1 cellular context compared by ENCODE assay signal in the genomic region with DNA sequence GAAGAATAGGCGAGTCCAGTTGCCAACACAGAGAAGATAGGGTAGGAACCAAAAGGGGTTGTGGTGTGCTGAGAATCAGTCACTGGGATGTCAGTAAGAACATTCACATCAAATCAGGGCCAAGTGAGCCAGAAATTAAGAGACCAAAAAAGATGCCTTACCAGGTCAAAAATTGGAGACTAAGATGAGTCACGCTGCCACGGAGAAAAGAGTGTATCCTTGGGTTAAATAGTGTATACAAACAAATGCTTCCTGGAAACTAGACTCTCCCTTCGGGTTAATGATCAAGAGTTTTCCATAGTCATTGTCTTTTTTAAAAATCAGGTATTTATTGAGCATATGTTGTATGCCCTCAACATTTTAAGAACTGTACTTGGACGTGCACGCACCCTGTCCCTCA.
TF ChIP-seq lines count a peak whose summit lies in the region.

No MANE protein-coding gene starts in this region.

TF ChIP-seq in GM23338, 12 proteins besides CTCF, POLR2A, EP300 and RAD21 (continued from another document):
- TF ChIP-seq, protein P1, sequence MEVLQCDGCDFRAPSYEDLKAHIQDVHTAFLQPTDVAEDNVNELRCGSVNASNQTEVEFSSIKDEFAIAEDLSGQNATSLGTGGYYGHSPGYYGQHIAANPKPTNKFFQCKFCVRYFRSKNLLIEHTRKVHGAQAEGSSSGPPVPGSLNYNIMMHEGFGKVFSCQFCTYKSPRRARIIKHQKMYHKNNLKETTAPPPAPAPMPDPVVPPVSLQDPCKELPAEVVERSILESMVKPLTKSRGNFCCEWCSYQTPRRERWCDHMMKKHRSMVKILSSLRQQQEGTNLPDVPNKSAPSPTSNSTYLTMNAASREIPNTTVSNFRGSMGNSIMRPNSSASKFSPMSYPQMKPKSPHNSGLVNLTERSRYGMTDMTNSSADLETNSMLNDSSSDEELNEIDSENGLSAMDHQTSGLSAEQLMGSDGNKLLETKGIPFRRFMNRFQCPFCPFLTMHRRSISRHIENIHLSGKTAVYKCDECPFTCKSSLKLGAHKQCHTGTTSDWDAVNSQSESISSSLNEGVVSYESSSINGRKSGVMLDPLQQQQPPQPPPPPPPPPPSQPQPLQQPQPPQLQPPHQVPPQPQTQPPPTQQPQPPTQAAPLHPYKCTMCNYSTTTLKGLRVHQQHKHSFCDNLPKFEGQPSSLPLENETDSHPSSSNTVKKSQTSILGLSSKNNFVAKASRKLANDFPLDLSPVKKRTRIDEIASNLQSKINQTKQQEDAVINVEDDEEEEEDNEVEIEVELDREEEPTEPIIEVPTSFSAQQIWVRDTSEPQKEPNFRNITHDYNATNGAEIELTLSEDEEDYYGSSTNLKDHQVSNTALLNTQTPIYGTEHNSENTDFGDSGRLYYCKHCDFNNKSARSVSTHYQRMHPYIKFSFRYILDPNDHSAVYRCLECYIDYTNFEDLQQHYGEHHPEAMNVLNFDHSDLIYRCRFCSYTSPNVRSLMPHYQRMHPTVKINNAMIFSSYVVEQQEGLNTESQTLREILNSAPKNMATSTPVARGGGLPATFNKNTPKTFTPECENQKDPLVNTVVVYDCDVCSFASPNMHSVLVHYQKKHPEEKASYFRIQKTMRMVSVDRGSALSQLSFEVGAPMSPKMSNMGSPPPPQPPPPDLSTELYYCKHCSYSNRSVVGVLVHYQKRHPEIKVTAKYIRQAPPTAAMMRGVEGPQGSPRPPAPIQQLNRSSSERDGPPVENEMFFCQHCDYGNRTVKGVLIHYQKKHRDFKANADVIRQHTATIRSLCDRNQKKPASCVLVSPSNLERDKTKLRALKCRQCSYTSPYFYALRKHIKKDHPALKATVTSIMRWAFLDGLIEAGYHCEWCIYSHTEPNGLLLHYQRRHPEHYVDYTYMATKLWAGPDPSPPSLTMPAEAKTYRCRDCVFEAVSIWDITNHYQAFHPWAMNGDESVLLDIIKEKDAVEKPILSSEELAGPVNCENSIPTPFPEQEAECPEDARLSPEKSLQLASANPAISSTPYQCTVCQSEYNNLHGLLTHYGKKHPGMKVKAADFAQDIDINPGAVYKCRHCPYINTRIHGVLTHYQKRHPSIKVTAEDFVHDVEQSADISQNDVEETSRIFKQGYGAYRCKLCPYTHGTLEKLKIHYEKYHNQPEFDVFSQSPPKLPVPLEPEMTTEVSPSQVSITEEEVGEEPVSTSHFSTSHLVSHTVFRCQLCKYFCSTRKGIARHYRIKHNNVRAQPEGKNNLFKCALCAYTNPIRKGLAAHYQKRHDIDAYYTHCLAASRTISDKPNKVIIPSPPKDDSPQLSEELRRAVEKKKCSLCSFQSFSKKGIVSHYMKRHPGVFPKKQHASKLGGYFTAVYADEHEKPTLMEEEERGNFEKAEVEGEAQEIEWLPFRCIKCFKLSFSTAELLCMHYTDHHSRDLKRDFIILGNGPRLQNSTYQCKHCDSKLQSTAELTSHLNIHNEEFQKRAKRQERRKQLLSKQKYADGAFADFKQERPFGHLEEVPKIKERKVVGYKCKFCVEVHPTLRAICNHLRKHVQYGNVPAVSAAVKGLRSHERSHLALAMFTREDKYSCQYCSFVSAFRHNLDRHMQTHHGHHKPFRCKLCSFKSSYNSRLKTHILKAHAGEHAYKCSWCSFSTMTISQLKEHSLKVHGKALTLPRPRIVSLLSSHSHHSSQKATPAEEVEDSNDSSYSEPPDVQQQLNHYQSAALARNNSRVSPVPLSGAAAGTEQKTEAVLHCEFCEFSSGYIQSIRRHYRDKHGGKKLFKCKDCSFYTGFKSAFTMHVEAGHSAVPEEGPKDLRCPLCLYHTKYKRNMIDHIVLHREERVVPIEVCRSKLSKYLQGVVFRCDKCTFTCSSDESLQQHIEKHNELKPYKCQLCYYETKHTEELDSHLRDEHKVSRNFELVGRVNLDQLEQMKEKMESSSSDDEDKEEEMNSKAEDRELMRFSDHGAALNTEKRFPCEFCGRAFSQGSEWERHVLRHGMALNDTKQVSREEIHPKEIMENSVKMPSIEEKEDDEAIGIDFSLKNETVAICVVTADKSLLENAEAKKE (CRISPR knock-in tag; IDR thresholded peaks at IDR 0.05): no peak
TF ChIP-seq in GM23338: peak in this region for 0.
